Comparison of ENCODE assay signal across 1 cellular context in the genomic region with DNA sequence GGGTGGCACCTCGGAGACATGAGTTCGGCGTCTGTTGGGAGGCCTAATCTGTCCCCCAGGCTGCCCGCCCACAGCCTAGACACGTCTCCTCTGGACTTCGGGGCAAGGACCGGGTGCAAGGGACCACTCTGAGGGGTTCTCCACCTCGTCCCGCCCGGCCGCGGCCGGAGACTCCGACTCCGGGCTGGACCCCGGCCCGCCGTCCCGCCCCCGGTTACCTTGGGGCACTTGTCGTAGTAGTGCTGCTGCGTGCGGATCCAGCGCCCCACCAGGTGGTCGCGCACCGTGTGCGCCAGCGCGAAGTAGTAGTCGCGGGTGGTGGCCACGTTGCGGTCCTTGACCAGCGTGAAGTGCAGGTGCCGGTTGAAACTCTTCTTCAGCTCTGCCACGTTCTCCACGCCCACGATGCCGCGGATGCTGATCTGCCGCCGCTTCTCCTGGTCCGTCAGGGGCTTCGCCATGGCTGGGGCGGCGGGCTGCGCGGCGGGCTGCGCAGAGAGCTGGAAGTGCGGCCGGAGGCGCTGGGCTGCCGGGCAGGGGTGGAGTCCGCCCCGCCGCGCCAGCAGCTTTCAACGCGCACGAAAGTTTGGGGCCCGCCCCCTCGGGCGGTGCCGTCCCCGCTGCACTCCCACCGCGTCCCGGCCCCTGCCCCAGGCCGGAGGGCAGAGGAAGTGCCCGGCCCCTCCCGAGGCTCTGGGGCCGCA.
TF ChIP-seq lines count a peak whose summit lies in the region.

TSS of gene PYGL (minus strand) at position 541 of the 704 bp plus-strand sequence. CDS start at position 461, 80 bp downstream.

TF ChIP-seq in HepG2, 621 proteins besides CTCF, POLR2A, EP300 and RAD21 (continues in another document):
- TF ChIP-seq ARID5B (CRISPR knock-in tag; IDR thresholded peaks at IDR 0.05) (0 out of 2 replicates have a peak, but pooled peaks have one; percentile 5), SMARCE1 (IDR thresholded peaks at IDR 0.05; ENCODE audit: borderline replicate concordance) (no peak), GPN1 (CRISPR knock-in tag; IDR thresholded peaks at IDR 0.05; ENCODE audit: borderline replicate concordance) (no peak), ZNF3 (CRISPR knock-in tag; IDR thresholded peaks at IDR 0.05) (no peak), RBFOX2 (IDR thresholded peaks at IDR 0.05; ENCODE audit: low read depth, low read length) (peak; percentile 98), FOXM1 (CRISPR knock-in tag; IDR thresholded peaks at IDR 0.05) (no peak), ZBTB33 (CRISPR knock-in tag; IDR thresholded peaks at IDR 0.05) (no peak), AGO2 (optimal IDR thresholded peaks at IDR 0.05; ENCODE audit: low read depth, low read length) (peak; percentile 95), GATA4 (IDR thresholded peaks at IDR 0.05; ENCODE audit: borderline replicate concordance, low read depth) (peak; percentile 15; the same call in 1 of the 2 replicates), RELA (CRISPR knock-in tag; IDR thresholded peaks at IDR 0.05) (peak; percentile 46; the same call in 1 of the 2 replicates), NFE2L2 (IDR thresholded peaks at IDR 0.05; ENCODE audit: low read length) (no peak), PHF21A (CRISPR knock-in tag; IDR thresholded peaks at IDR 0.05) (peak; percentile 63), SRSF4 (IDR thresholded peaks at IDR 0.05; ENCODE audit: low read depth, low read length, poor library complexity, severe bottlenecking) (no peak), ZBTB3 (CRISPR knock-in tag; IDR thresholded peaks at IDR 0.05; ENCODE audit: borderline replicate concordance, low read depth) (0 out of 2 replicates have a peak, but pooled peaks have one; percentile 3), ZBTB4 (CRISPR knock-in tag; IDR thresholded peaks at IDR 0.05; ENCODE audit: borderline replicate concordance) (no peak), EHMT2 (IDR thresholded peaks at IDR 0.05; ENCODE audit: borderline replicate concordance, low read depth, low read length) (no peak), MAX (IDR thresholded peaks at IDR 0.05) (peak; percentile 46), GMEB2 (CRISPR knock-in tag; IDR thresholded peaks at IDR 0.05; ENCODE audit: low read depth) (no peak), RBM39 (IDR thresholded peaks at IDR 0.05; ENCODE audit: low read depth, low read length, poor library complexity, severe bottlenecking) (peak; percentile 83)
- TF ChIP-seq, protein P1, sequence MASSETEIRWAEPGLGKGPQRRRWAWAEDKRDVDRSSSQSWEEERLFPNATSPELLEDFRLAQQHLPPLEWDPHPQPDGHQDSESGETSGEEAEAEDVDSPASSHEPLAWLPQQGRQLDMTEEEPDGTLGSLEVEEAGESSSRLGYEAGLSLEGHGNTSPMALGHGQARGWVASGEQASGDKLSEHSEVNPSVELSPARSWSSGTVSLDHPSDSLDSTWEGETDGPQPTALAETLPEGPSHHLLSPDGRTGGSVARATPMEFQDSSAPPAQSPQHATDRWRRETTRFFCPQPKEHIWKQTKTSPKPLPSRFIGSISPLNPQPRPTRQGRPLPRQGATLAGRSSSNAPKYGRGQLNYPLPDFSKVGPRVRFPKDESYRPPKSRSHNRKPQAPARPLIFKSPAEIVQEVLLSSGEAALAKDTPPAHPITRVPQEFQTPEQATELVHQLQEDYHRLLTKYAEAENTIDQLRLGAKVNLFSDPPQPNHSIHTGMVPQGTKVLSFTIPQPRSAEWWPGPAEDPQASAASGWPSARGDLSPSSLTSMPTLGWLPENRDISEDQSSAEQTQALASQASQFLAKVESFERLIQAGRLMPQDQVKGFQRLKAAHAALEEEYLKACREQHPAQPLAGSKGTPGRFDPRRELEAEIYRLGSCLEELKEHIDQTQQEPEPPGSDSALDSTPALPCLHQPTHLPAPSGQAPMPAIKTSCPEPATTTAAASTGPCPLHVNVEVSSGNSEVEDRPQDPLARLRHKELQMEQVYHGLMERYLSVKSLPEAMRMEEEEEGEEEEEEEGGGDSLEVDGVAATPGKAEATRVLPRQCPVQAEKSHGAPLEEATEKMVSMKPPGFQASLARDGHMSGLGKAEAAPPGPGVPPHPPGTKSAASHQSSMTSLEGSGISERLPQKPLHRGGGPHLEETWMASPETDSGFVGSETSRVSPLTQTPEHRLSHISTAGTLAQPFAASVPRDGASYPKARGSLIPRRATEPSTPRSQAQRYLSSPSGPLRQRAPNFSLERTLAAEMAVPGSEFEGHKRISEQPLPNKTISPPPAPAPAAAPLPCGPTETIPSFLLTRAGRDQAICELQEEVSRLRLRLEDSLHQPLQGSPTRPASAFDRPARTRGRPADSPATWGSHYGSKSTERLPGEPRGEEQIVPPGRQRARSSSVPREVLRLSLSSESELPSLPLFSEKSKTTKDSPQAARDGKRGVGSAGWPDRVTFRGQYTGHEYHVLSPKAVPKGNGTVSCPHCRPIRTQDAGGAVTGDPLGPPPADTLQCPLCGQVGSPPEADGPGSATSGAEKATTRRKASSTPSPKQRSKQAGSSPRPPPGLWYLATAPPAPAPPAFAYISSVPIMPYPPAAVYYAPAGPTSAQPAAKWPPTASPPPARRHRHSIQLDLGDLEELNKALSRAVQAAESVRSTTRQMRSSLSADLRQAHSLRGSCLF (CRISPR knock-in tag; IDR thresholded peaks at IDR 0.05; ENCODE audit: borderline replicate concordance): no peak
- TF ChIP-seq, protein P2, sequence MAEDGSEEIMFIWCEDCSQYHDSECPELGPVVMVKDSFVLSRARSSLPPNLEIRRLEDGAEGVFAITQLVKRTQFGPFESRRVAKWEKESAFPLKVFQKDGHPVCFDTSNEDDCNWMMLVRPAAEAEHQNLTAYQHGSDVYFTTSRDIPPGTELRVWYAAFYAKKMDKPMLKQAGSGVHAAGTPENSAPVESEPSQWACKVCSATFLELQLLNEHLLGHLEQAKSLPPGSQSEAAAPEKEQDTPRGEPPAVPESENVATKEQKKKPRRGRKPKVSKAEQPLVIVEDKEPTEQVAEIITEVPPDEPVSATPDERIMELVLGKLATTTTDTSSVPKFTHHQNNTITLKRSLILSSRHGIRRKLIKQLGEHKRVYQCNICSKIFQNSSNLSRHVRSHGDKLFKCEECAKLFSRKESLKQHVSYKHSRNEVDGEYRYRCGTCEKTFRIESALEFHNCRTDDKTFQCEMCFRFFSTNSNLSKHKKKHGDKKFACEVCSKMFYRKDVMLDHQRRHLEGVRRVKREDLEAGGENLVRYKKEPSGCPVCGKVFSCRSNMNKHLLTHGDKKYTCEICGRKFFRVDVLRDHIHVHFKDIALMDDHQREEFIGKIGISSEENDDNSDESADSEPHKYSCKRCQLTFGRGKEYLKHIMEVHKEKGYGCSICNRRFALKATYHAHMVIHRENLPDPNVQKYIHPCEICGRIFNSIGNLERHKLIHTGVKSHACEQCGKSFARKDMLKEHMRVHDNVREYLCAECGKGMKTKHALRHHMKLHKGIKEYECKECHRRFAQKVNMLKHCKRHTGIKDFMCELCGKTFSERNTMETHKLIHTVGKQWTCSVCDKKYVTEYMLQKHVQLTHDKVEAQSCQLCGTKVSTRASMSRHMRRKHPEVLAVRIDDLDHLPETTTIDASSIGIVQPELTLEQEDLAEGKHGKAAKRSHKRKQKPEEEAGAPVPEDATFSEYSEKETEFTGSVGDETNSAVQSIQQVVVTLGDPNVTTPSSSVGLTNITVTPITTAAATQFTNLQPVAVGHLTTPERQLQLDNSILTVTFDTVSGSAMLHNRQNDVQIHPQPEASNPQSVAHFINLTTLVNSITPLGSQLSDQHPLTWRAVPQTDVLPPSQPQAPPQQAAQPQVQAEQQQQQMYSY (CRISPR knock-in tag; IDR thresholded peaks at IDR 0.05): no peak; the same call in none of the 2 replicates
- TF ChIP-seq, protein P3, sequence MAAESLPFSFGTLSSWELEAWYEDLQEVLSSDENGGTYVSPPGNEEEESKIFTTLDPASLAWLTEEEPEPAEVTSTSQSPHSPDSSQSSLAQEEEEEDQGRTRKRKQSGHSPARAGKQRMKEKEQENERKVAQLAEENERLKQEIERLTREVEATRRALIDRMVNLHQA (CRISPR knock-in tag; IDR thresholded peaks at IDR 0.05): no peak
- TF ChIP-seq, protein P4, sequence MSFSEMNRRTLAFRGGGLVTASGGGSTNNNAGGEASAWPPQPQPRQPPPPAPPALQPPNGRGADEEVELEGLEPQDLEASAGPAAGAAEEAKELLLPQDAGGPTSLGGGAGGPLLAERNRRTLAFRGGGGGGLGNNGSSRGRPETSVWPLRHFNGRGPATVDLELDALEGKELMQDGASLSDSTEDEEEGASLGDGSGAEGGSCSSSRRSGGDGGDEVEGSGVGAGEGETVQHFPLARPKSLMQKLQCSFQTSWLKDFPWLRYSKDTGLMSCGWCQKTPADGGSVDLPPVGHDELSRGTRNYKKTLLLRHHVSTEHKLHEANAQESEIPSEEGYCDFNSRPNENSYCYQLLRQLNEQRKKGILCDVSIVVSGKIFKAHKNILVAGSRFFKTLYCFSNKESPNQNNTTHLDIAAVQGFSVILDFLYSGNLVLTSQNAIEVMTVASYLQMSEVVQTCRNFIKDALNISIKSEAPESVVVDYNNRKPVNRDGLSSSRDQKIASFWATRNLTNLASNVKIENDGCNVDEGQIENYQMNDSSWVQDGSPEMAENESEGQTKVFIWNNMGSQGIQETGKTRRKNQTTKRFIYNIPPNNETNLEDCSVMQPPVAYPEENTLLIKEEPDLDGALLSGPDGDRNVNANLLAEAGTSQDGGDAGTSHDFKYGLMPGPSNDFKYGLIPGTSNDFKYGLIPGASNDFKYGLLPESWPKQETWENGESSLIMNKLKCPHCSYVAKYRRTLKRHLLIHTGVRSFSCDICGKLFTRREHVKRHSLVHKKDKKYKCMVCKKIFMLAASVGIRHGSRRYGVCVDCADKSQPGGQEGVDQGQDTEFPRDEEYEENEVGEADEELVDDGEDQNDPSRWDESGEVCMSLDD (CRISPR knock-in tag; IDR thresholded peaks at IDR 0.05; ENCODE audit: borderline replicate concordance): no peak; the same call in 1 of the 2 replicates
